ENCODE assay signal across 19 cellular contexts in the genomic region with DNA sequence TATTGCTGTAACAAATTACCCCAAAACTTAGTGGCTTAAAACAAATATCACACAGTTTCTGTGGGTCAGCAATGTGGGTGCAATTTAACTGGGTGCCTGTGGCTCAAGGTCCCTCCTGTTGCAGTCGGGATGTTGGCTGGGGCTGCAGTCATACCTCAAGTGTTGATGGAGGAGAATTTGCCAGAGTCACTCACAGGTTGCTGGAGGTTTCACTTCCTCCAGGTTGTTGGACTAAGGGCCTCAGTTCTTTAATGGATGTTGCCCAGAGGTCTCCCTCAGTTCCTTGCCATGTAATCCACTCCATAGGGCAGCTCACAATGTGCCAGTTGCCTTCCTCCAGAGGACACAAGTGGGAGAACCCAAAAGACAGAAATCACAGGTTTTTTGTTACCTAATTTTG. TPM values are rescaled to one million over a fixed set of nuclear protein-coding genes. Genes with fewer than 3 reads are reported as not detected.
"Had no signal": no experiment of that assay in that cellular context is flagged by ENCODE, and none has a peak within 500 bp of the region (broad histone marks: within the 10 kb centered on the region; RNA-seq: fewer than 3 reads in every experiment).

No MANE protein-coding gene starts in this region.

- H3K27me3 ChIP-seq: foreskin keratinocyte, heart left ventricle, left lung had no signal

- DNase-seq: activated CD4-positive, alpha-beta T cell treated with anti-CD3 and anti-CD28 coated beads for 36 hours; activated CD8-positive, alpha-beta memory T cell treated with anti-CD3 and anti-CD28 coated beads, Interleukin-2, amount 50 U/mL, for 4 hours; activated CD8-positive, alpha-beta T cell treated with anti-CD3 and anti-CD28 coated beads for 36 hours; activated gamma-delta T cell treated with Interleukin-2 at 50 U/mL for 16 hours; activated naive CD8-positive, alpha-beta T cell treated with anti-CD3 and anti-CD28 coated beads for 36 hours; activated T-cell treated with anti-CD3 and anti-CD28 coated beads, Interleukin-2, amount 50 U/mL, for 72 hours; anterior cingulate cortex; foreskin keratinocyte; heart left ventricle; islet precursor cell; left lung; mesenchymal stem cell; stimulated activated CD4-positive, alpha-beta T cell treated with anti-CD3 and anti-CD28 coated beads, Interleukin-4, amount 100 ng/mL, for 1 hour; stimulated activated naive CD8-positive, alpha-beta T cell treated with anti-CD3 and anti-CD28 coated beads, Interleukin-15, amount 100 ng/mL, for 72 hours; T-helper 9 cell; WERI-Rb-1 had no signal

- FAIRE-seq: bronchial epithelial cell had no signal

- H3K4me3 ChIP-seq: heart left ventricle, left lung, thoracic aorta had no signal

- ATAC-seq: activated CD4-positive, alpha-beta T cell treated with anti-CD3 and anti-CD28 coated beads for 36 hours; activated CD8-positive, alpha-beta T cell treated with anti-CD3 and anti-CD28 coated beads for 36 hours; activated T-cell treated with anti-CD3 and anti-CD28 coated beads, Interleukin-2, amount 50 U/mL, for 72 hours; esophagus mucosa; foreskin keratinocyte; heart left ventricle; left lung; stimulated activated naive CD8-positive, alpha-beta T cell treated with anti-CD3 and anti-CD28 coated beads, Interleukin-15, amount 100 ng/mL, for 72 hours had no signal

- H3K27ac ChIP-seq: foreskin keratinocyte, left lung, thoracic aorta, WERI-Rb-1 had no signal

- H3K9me3 ChIP-seq: heart left ventricle, left lung, thoracic aorta had no signal

RNA-seq across cellular contexts. Expression of gene ELAPOR1, which starts 35.6 kb away (rescaled TPM):
- total RNA-seq: bronchial epithelial cell had no signal
